8 cellular contexts compared by ENCODE assay signal in the genomic region with DNA sequence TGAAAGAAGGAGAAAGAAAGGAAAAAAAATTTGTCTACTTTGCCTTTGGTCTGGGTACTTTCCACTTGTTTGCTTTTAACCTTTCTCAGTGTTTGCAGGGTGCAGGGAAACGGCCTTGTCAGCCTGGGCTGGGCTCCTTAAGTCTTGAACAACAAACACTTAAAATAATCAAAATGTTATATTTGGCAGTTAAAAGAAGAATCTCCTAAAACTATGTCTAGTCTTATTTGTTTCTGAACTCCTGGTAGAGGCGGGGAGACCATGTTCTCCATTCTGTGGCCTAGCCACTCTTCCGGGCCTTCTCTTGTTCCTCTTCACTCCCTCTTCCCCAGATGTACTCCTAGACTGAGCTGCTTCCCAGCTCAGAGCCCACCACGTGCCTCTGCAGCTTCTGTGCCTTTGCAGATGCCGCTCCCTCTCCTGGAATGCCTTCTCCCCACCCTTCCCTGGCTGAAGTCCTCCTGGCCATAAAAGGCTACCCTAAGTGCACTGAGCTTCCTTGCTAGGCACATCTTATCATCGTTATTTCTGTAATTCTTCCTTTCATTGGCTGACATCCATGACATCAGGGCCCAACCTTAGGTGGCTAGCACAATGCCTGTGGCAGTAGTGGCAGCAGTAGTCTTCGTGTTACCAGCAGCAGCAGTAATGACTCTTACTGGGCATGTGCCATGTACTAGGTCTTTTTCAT.
DNase-seq lines count a peak whose midpoint lies in the region; ATAC-seq lines count a peak whose summit lies in the region.

No MANE protein-coding gene starts in this region.

- no peaks in the 10 kb centered on the region for H3K9me3 Mint-ChIP-seq in naive thymus-derived CD4-positive, alpha-beta T cell

- POLR2A ChIA-PET in naive thymus-derived CD4-positive, alpha-beta T cell (lab: Charles Lee), result interaction anchor here (1.3 kb wide), 1 partner anchor 10 kb away, joined by 3 read pairs; no protein-coding TSS in a partner anchor

- intact Hi-C loops in naive thymus-derived CD4-positive, alpha-beta T cell (cut with micrococcal nuclease), result no loop called here

- peaks cover 0 to 20% of the 10 kb centered on the region in 2 donors for H3K4me1 ChIP-seq in naive thymus-derived CD4-positive, alpha-beta T cell (ENCODE audit: control insufficient read depth in 2 of 2, insufficient read depth in 2 of 2, low read length in 2 of 2)

- ATAC-seq in esophagus mucosa (peak; percentile 41), GM19455 (IDR thresholded peaks at IDR 0.05; ENCODE audit: unreplicated experiment) (no peak)
- peak; percentile 51 for ATAC-seq in naive thymus-derived CD4-positive, alpha-beta T cell

- H3K27ac ChIP-seq in naive thymus-derived CD4-positive, alpha-beta T cell (ENCODE audit: low read depth, low read length), result no peak overlapping the region

- CTCF ChIA-PET in naive thymus-derived CD4-positive, alpha-beta T cell (lab: Charles Lee), result no interaction called here

- H3K27me3 ChIP-seq in MG63, result no peaks in the 10 kb centered on the region
- no peaks in the 10 kb centered on the region for H3K27me3 ChIP-seq in naive thymus-derived CD4-positive, alpha-beta T cell (ENCODE audit: control insufficient read depth in 2 of 2, insufficient read depth in 2 of 2, low read length in 2 of 2)

- DNase-seq in AG08396 (ENCODE audit: low spot score) (peak; percentile 30), MG63 (peak; percentile 34), NCI-H526 (lab: John Stamatoyannopoulos, UW) (no peak), HuH-7.5 (ENCODE audit: low spot score) (no peak)
- peak in 1 of 9 donors; percentile 21 for DNase-seq in naive thymus-derived CD4-positive, alpha-beta T cell
- DNase-seq in NK-92 treated with Interleukin-12 subunit alpha and Interleukin-12 subunit beta, amount 100 ng/mL, for 24 hours (lab: John Stamatoyannopoulos, UW), result no peak

- H3K27ac Mint-ChIP-seq in naive thymus-derived CD4-positive, alpha-beta T cell, result peak overlapping the region in 8 of 9 donors; percentile 30 to 92 (median 81)

- peaks cover 20 to 72% (median 46%) of the 10 kb centered on the region in 7 donors for H3K4me1 Mint-ChIP-seq in naive thymus-derived CD4-positive, alpha-beta T cell

- no peak overlapping the region for H3K4me3 ChIP-seq in MG63
- H3K4me3 ChIP-seq in naive thymus-derived CD4-positive, alpha-beta T cell (ENCODE audit: low read length), result no peak overlapping the region

- H3K4me3 Mint-ChIP-seq in naive thymus-derived CD4-positive, alpha-beta T cell, result peak overlapping the region in 6 of 10 donors; percentile 3 to 59 (median 28)

- H3K27me3 Mint-ChIP-seq in naive thymus-derived CD4-positive, alpha-beta T cell, result no peaks in the 10 kb centered on the region

- H3K36me3 ChIP-seq in MG63, result no peaks in the 10 kb centered on the region
- no peaks in the 10 kb centered on the region for H3K36me3 ChIP-seq in naive thymus-derived CD4-positive, alpha-beta T cell (ENCODE audit: control insufficient read depth in 2 of 3, insufficient read depth in 3 of 3, low read length in 3 of 3)

- peaks cover 0 to 8% (median 8%) of the 10 kb centered on the region in 5 donors for H3K36me3 Mint-ChIP-seq in naive thymus-derived CD4-positive, alpha-beta T cell

- no peaks in the 10 kb centered on the region for H3K9me3 ChIP-seq in MG63
- H3K9me3 ChIP-seq in naive thymus-derived CD4-positive, alpha-beta T cell (ENCODE audit: control insufficient read depth in 2 of 3, low read length in 3 of 3), result no peaks in the 10 kb centered on the region

Comparison
In these comparisons a context has a peak if more than half of its experiments do, and no peak if none do; other contexts are left out.
1. DNase-seq: peak in AG08396 (single experiment) and MG63 (single experiment); none in NCI-H526 (0 of 2), NK-92 treated with Interleukin-12 subunit alpha and Interleukin-12 subunit beta, amount 100 ng/mL, for 24 hours (single experiment) and HuH-7.5 (single experiment).